ENCODE assay signal across 9 cellular contexts in the genomic region with DNA sequence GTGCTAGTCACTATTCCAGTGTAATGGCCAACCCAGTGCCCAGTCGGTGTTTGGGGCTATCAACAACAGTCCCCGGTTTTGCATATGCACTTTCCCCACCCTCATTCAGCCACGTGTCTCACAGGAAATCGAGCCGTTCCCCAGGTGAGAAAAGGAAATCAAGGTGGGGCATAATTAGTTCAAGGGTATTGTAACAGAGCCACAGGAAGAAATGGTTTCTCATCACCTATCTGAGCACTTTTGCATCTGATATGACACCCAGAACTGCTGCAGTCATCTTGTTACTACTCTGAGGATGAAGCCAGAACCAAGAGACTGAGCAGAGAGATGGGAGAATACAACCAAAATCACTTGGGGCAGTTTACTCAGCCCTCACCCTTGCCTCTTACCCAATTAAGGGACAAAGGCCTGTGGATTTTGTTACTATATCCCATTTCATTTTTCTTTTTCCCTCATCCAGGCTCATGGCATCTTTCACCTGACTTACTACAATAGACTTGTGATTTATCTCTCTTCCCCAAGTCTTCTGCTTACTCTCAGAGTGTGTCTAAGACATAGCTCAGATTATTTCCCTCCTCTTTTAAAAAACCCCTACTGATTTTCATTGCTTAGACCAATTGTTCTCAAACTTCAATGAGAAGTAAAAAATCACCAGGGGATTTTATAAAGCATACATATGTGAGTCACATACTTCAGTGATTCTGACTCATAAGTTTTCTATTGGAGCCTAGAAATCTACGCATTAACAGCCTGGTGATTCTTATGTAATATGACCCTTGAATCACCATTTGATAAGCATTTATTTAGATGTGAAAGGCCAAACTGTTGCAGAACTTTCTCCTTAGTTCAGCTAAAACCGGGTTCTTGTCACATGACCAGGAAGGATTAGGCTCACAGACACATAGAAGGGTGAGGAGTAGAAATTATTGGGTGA. TPM values are rescaled to one million over a fixed set of nuclear protein-coding genes. Genes with fewer than 3 reads are reported as not detected.
DNase-seq lines count a peak whose midpoint lies in the region; ATAC-seq, FAIRE-seq and TF ChIP-seq lines count a peak whose summit lies in the region.
"Had no signal": no experiment of that assay in that cellular context is flagged by ENCODE, and none has a peak within 500 bp of the region (broad histone marks: within the 10 kb centered on the region; RNA-seq: fewer than 3 reads in every experiment).

No MANE protein-coding gene starts in this region.

- peaks cover 35% of the 10 kb centered on the region for H3K4me1 ChIP-seq in CD8-positive, alpha-beta memory T cell (ENCODE audit: insufficient read depth, low read length)
- H3K4me1 ChIP-seq in heart right ventricle = no peaks in the 10 kb centered on the region

- peak overlapping the region; percentile 21 for H3K27ac ChIP-seq in CD8-positive, alpha-beta memory T cell (ENCODE audit: low read depth, low read length)
- H3K27ac ChIP-seq in heart right ventricle = no peak overlapping the region

- peak overlapping the region; percentile 39 to 95 (median 90) for H3K27ac Mint-ChIP-seq in CD8-positive, alpha-beta memory T cell
- peak overlapping the region; percentile 92 for H3K27ac Mint-ChIP-seq in T-helper 1 cell treated with Interleukin-12 subunit alpha and Interleukin-12 subunit beta and Interleukin-4 antibody, amounts not matched to agents 30 μg/mL and 1 μg/mL, for 36 hours

- DNase-seq in CD8-positive, alpha-beta memory T cell = peak in 3 of 5 donors; percentile 6 to 55 (median 28)
- DNase-seq in H54 (ENCODE audit: insufficient read length, low spot score) = peak; percentile 32
- DNase-seq in fibroblast of peridontal ligament (ENCODE audit: extremely low read depth) = peak; percentile 88
- no peak for DNase-seq in NCI-H2171 (lab: John Stamatoyannopoulos, UW)
- no peak for DNase-seq in heart right ventricle
- DNase-seq in NOMO-1 (lab: John Stamatoyannopoulos, UW; ENCODE audit: unreplicated experiment in 2 of 2) = no peak
- DNase-seq: OCI-M1 had no signal

- CTCF ChIA-PET in CD8-positive, alpha-beta memory T cell (lab: Charles Lee) = interaction anchor here (0.7 to 1.4 kb wide), 2 partner anchors 9 to 10 kb away, joined by 3 to 4 read pairs; no protein-coding TSS in a partner anchor

- peak; percentile 83 for FAIRE-seq in H54 (lab: Jason Lieb, UNC)

- no peaks in the 10 kb centered on the region for H3K27me3 ChIP-seq in CD8-positive, alpha-beta memory T cell (ENCODE audit: insufficient read depth, low read length, poor library complexity, severe bottlenecking)
- no peaks in the 10 kb centered on the region for H3K27me3 ChIP-seq in heart right ventricle

- peak overlapping the region; percentile 12 to 63 (median 52) for H3K4me3 Mint-ChIP-seq in CD8-positive, alpha-beta memory T cell
- H3K4me3 Mint-ChIP-seq in T-helper 1 cell treated with Interleukin-12 subunit alpha and Interleukin-12 subunit beta and Interleukin-4 antibody, amounts not matched to agents 30 μg/mL and 1 μg/mL, for 36 hours = peak overlapping the region; percentile 63

- H3K27me3 Mint-ChIP-seq in CD8-positive, alpha-beta memory T cell = no peaks in the 10 kb centered on the region
- no peaks in the 10 kb centered on the region for H3K27me3 Mint-ChIP-seq in T-helper 1 cell treated with Interleukin-12 subunit alpha and Interleukin-12 subunit beta and Interleukin-4 antibody, amounts not matched to agents 30 μg/mL and 1 μg/mL, for 36 hours (ENCODE audit: low read depth)

- TF ChIP-seq POLR2A in H54 (IDR thresholded peaks at IDR 0.05; ENCODE audit: low read depth, low read length) = no peak

- TF ChIP-seq CTCF in heart right ventricle (IDR thresholded peaks at IDR 0.05) = no peak

- POLR2A ChIA-PET in CD8-positive, alpha-beta memory T cell (lab: Charles Lee) = interaction anchor here (1.2 kb wide), 1 partner anchor 274 kb away, joined by 4 read pairs; a partner anchor contains a TSS

- intact Hi-C loops in heart right ventricle (cut with DNase I) = no loop called here

- peaks cover 11% of the 10 kb centered on the region for H3K36me3 ChIP-seq in CD8-positive, alpha-beta memory T cell (ENCODE audit: insufficient read depth, low read length)
- H3K36me3 ChIP-seq in heart right ventricle = no peaks in the 10 kb centered on the region

- H3K4me1 Mint-ChIP-seq in CD8-positive, alpha-beta memory T cell = peaks cover 47 to 57% (median 56%) of the 10 kb centered on the region in 3 donors
- H3K4me1 Mint-ChIP-seq in T-helper 1 cell treated with Interleukin-12 subunit alpha and Interleukin-12 subunit beta and Interleukin-4 antibody, amounts not matched to agents 30 μg/mL and 1 μg/mL, for 36 hours (ENCODE audit: low read depth) = peaks cover 50% of the 10 kb centered on the region

- peaks cover 0 to 16% (median 7%) of the 10 kb centered on the region in 5 donors for H3K9me3 Mint-ChIP-seq in CD8-positive, alpha-beta memory T cell
- no peaks in the 10 kb centered on the region for H3K9me3 Mint-ChIP-seq in T-helper 1 cell treated with Interleukin-12 subunit alpha and Interleukin-12 subunit beta and Interleukin-4 antibody, amounts not matched to agents 30 μg/mL and 1 μg/mL, for 36 hours

- H3K9me3 ChIP-seq in CD8-positive, alpha-beta memory T cell (ENCODE audit: low read length) = peaks cover 7% of the 10 kb centered on the region
- peaks cover 0 to 9% (median 0%) of the 10 kb centered on the region in 11 donors for H3K9me3 ChIP-seq in heart right ventricle

- ATAC-seq in heart right ventricle (no peak), GM18861 (IDR thresholded peaks at IDR 0.05; ENCODE audit: unreplicated experiment) (no peak)

- H3K4me3 ChIP-seq in CD8-positive, alpha-beta memory T cell (ENCODE audit: low read length) = no peak overlapping the region
- no peak overlapping the region for H3K4me3 ChIP-seq in heart right ventricle

- 42 to 50% methylated on average over 7 of the region's 7 CpGs for WGBS in heart right ventricle, 2 donors

- H3K36me3 Mint-ChIP-seq in CD8-positive, alpha-beta memory T cell = peaks cover 37 to 73% (median 56%) of the 10 kb centered on the region in 3 donors
- H3K36me3 Mint-ChIP-seq in T-helper 1 cell treated with Interleukin-12 subunit alpha and Interleukin-12 subunit beta and Interleukin-4 antibody, amounts not matched to agents 30 μg/mL and 1 μg/mL, for 36 hours (ENCODE audit: low read depth) = peaks cover 67% of the 10 kb centered on the region

RNA-seq across cellular contexts. Expression of a gene that starts 40.5 kb away (rescaled TPM):
- 10 to 100 TPM; 27.2 to 29.1 TPM for total RNA-seq in CD8-positive, alpha-beta memory T cell
- polyA plus RNA-seq in CD8-positive, alpha-beta memory T cell = 120 TPM
- under 1 TPM in 4 of 10 donors, not detected in 6; 0.19 to 0.79 (median 0.35) TPM for total RNA-seq in heart right ventricle
- polyA plus RNA-seq in heart right ventricle = under 1 TPM in 1 of 2 donors, not detected in 1; 0.07 TPM

Comparison
In these comparisons a context has a peak if more than half of its experiments do, and no peak if none do; other contexts are left out.
1. DNase-seq: peak in CD8-positive, alpha-beta memory T cell (3 of 5), H54 (single experiment) and fibroblast of peridontal ligament (single experiment); none in NCI-H2171 (single experiment), heart right ventricle (0 of 2) and NOMO-1 (0 of 2).
2. RNA of a gene that starts 40.5 kb away (total RNA-seq): 27.2 to 29.1 TPM in CD8-positive, alpha-beta memory T cell; 0.19 to 0.79 TPM in heart right ventricle; every median in the first group is over 10 times any median in the second.